ENCODE assay signal across 8 cellular contexts in the genomic region with DNA sequence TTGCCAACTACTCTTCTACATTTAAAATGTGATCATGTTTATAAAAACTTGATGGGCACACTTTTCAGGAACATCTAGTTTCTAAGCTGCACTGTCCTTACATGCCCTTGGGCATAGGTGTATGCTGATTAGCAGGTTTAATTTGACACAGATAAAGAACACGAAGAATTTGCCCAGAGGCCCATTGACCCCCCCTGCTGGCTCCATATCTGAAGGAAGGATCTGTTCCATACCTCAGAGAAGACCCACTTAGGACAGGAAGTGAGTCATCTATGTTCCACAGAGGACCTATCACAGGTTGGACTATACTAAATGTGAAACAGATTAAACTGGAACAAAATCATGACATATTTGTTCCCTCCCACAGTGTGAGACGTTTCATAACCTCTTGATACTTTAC.
DNase-seq lines count a peak whose midpoint lies in the region; ATAC-seq and TF ChIP-seq lines count a peak whose summit lies in the region.

No MANE protein-coding gene starts in this region.

- no peak overlapping the region for H2AFZ ChIP-seq in Karpas-422 (ENCODE audit: low read length)

- peaks cover 17% of the 10 kb centered on the region for H3K4me1 Mint-ChIP-seq in CD8-positive, alpha-beta T cell (ENCODE audit: low read depth)

- no peaks in the 10 kb centered on the region for H3K9me3 ChIP-seq in CD8-positive, alpha-beta T cell (ENCODE audit: low read length)
- no peaks in the 10 kb centered on the region for H3K9me3 ChIP-seq in Karpas-422 (ENCODE audit: low read length)

- H3K36me3 Mint-ChIP-seq in CD8-positive, alpha-beta T cell = no peaks in the 10 kb centered on the region

- peak overlapping the region; percentile 3 for H3K4me2 ChIP-seq in Karpas-422 (ENCODE audit: low read depth, low read length, poor library complexity, severe bottlenecking)

- intact Hi-C loops in CD8-positive, alpha-beta T cell (cut with DNase I, micrococcal nuclease) = loop anchor here in 1 of 2 experiments (1.0 to 2.0 kb wide), 2 partner anchors 312 to 320 kb away; no protein-coding TSS in a partner anchor

- H3K27ac ChIP-seq in CD8-positive, alpha-beta T cell (ENCODE audit: low read depth, low read length) = no peak overlapping the region
- H3K27ac ChIP-seq in Karpas-422 (ENCODE audit: low read length) = no peak overlapping the region

- no peaks in the 10 kb centered on the region for H3K27me3 Mint-ChIP-seq in CD8-positive, alpha-beta T cell (ENCODE audit: low read depth)

- no peak for TF ChIP-seq CTCF in CD8-positive, alpha-beta T cell (IDR thresholded peaks at IDR 0.05)

- no peaks in the 10 kb centered on the region for H3K79me2 ChIP-seq in Karpas-422 (ENCODE audit: low read length)

- peaks cover 4% of the 10 kb centered on the region for H3K4me1 ChIP-seq in CD8-positive, alpha-beta T cell (ENCODE audit: insufficient read depth, low read length)
- H3K4me1 ChIP-seq in Karpas-422 (ENCODE audit: low read length) = peaks cover 20% of the 10 kb centered on the region

- CTCF ChIA-PET in CD8-positive, alpha-beta T cell (lab: Charles Lee) = interaction anchor here (0.6 to 2.6 kb wide), 6 partner anchors 11 to 912 kb away, joined by 3 to 8 read pairs (median 3); a partner anchor contains a TSS

- ATAC-seq in CD8-positive, alpha-beta T cell = peak; percentile 84
- no peak for ATAC-seq in HG02571 (IDR thresholded peaks at IDR 0.05; ENCODE audit: unreplicated experiment)

- H3K9me2 ChIP-seq in Karpas-422 (replicated peaks; ENCODE audit: insufficient read depth, low read length) = no peaks in the 10 kb centered on the region

- H3K27me3 ChIP-seq in CD8-positive, alpha-beta T cell (ENCODE audit: insufficient read depth, low read length) = no peaks in the 10 kb centered on the region
- H3K27me3 ChIP-seq in Karpas-422 (ENCODE audit: low read length) = no peaks in the 10 kb centered on the region

- no peaks in the 10 kb centered on the region for H4K20me1 ChIP-seq in Karpas-422 (ENCODE audit: insufficient read depth, low read depth, low read length)

- no peak overlapping the region for H3K4me3 Mint-ChIP-seq in CD8-positive, alpha-beta T cell

- H3K9me3 Mint-ChIP-seq in CD8-positive, alpha-beta T cell = no peaks in the 10 kb centered on the region

- DNase-seq in CD8-positive, alpha-beta T cell = peak in 4 of 7 experiments; percentile 29 to 56 (median 38)
- DNase-seq in Karpas-422 (peak; percentile 89), fibroblast of gingiva (ENCODE audit: low read depth) (peak; percentile 44), hippocampal formation (lab: John Stamatoyannopoulos, UW) (no peak), anterior cingulate cortex (lab: John Stamatoyannopoulos, UW) (no peak)
- peak; percentile 23 to 65 for DNase-seq in activated CD4-positive, alpha-beta T cell treated with anti-CD3 and anti-CD28 coated beads, Interleukin-2, amount 50 U/mL, for 24 hours (ENCODE audit: low read depth in 1 of 2, low spot score in 1 of 2)
- DNase-seq in stimulated activated CD4-positive, alpha-beta T cell treated with anti-CD3 and anti-CD28 coated beads, TNF-alpha, amount 100 ng/mL, for 24 hours (ENCODE audit: low read depth in 3 of 3) = peak; percentile 31 to 56 (median 33)

- no peak overlapping the region for H3K4me3 ChIP-seq in CD8-positive, alpha-beta T cell (ENCODE audit: low read depth, low read length)
- no peak overlapping the region for H3K4me3 ChIP-seq in Karpas-422 (ENCODE audit: low read length)

- peak overlapping the region; percentile 57 for H3K27ac Mint-ChIP-seq in CD8-positive, alpha-beta T cell

- H3K36me3 ChIP-seq in CD8-positive, alpha-beta T cell (ENCODE audit: insufficient read depth, low read length) = no peaks in the 10 kb centered on the region
- no peaks in the 10 kb centered on the region for H3K36me3 ChIP-seq in Karpas-422 (ENCODE audit: insufficient read depth, low read length)

- POLR2A ChIA-PET in CD8-positive, alpha-beta T cell (lab: Charles Lee) = no interaction called here

- no peak overlapping the region for H3K9ac ChIP-seq in Karpas-422 (ENCODE audit: low read length)

Comparison
In these comparisons a context has a peak if more than half of its experiments do, and no peak if none do; other contexts are left out.
1. DNase-seq: peak in CD8-positive, alpha-beta T cell (4 of 7), Karpas-422 (single experiment), activated CD4-positive, alpha-beta T cell treated with anti-CD3 and anti-CD28 coated beads, Interleukin-2, amount 50 U/mL, for 24 hours (2 of 2), fibroblast of gingiva (single experiment) and stimulated activated CD4-positive, alpha-beta T cell treated with anti-CD3 and anti-CD28 coated beads, TNF-alpha, amount 100 ng/mL, for 24 hours (3 of 3); none in hippocampal formation (0 of 2) and anterior cingulate cortex (0 of 58).